Comparison of ENCODE assay signal across 17 cellular contexts in the genomic region with DNA sequence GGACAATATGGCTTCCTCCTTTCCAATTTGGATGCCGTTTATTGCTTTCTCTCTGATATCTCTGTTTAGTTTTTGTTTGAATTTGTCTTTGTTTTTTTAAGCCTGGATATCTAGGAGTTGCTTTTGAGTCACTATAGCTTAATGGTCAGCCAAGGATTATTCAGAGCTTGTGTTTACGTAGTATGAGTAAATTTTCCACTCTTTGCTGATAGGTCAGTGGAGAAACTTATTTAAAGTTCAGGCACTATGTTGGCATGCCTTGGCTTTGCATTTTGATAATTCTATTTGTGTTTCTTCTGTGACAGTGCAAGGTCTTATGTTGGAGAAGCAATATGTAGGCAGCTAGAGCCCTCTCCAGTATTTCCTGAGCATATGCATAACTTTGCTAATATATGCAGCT.
"Had no signal": no experiment of that assay in that cellular context is flagged by ENCODE, and none has a peak within 500 bp of the region (broad histone marks: within the 10 kb centered on the region; RNA-seq: fewer than 3 reads in every experiment).

No MANE protein-coding gene starts in this region.

- H3K4me3 Mint-ChIP-seq: activated CD8-positive, alpha-beta T cell treated with anti-CD3 and anti-CD28 coated beads for 36 hours; activated T-cell treated with anti-CD3 and anti-CD28 coated beads, Interleukin-2, amount 50 U/mL, for 4 hours; effector memory CD8-positive, alpha-beta T cell; neural crest cell; stimulated activated effector memory CD8-positive, alpha-beta T cell treated with anti-CD3 and anti-CD28 coated beads, Interleukin-12 subunit alpha, Interleukin-12 subunit beta, amount 100 ng/mL, for 72 hours; T-helper 1 cell treated with Interleukin-12 subunit alpha and Interleukin-12 subunit beta and Interleukin-4 antibody, amounts not matched to agents 30 μg/mL and 1 μg/mL, for 36 hours; WTC11 had no signal

- ATAC-seq: activated CD8-positive, alpha-beta T cell treated with anti-CD3 and anti-CD28 coated beads for 36 hours; activated naive CD4-positive, alpha-beta T cell treated with anti-CD3 and anti-CD28 coated beads, Interleukin-2, amount 50 U/mL, for 72 hours; activated T-cell treated with anti-CD3 and anti-CD28 coated beads, Interleukin-2, amount 50 U/mL, for 4 hours; effector memory CD8-positive, alpha-beta T cell; left cardiac atrium; stimulated activated effector memory CD8-positive, alpha-beta T cell treated with anti-CD3 and anti-CD28 coated beads, Interleukin-12 subunit alpha, Interleukin-12 subunit beta, amount 100 ng/mL, for 72 hours; WTC11 had no signal

- H3K36me3 ChIP-seq: ovary, sigmoid colon had no signal

- DNase-seq: activated CD4-positive, alpha-beta T cell treated with anti-CD3 and anti-CD28 coated beads for 4 hours; activated CD8-positive, alpha-beta T cell treated with anti-CD3 and anti-CD28 coated beads for 36 hours; activated gamma-delta T cell; activated T-cell treated with anti-CD3 and anti-CD28 coated beads, Interleukin-2, amount 50 U/mL, for 4 hours; amygdala; dermis blood vessel endothelial cell; effector memory CD8-positive, alpha-beta T cell; left cardiac atrium; ovary; sigmoid colon; stimulated activated CD4-positive, alpha-beta T cell treated with anti-CD3 and anti-CD28 coated beads, Interleukin-1b, Interleukin-23, amount 100 ng/mL, for 48 hours had no signal

- H3K4me1 ChIP-seq: sigmoid colon had no signal

- H3K9me3 ChIP-seq: ovary, sigmoid colon had no signal

- H3K27me3 Mint-ChIP-seq: activated CD8-positive, alpha-beta T cell treated with anti-CD3 and anti-CD28 coated beads for 36 hours; effector memory CD8-positive, alpha-beta T cell had no signal

- H3K9me3 Mint-ChIP-seq: neural crest cell had no signal

- H3K36me3 Mint-ChIP-seq: activated naive CD4-positive, alpha-beta T cell treated with anti-CD3 and anti-CD28 coated beads, Interleukin-2, amount 50 U/mL, for 72 hours; stimulated activated effector memory CD8-positive, alpha-beta T cell treated with anti-CD3 and anti-CD28 coated beads, Interleukin-12 subunit alpha, Interleukin-12 subunit beta, amount 100 ng/mL, for 72 hours had no signal

- H3K4me1 Mint-ChIP-seq: neural crest cell; stimulated activated effector memory CD8-positive, alpha-beta T cell treated with anti-CD3 and anti-CD28 coated beads, Interleukin-12 subunit alpha, Interleukin-12 subunit beta, amount 100 ng/mL, for 72 hours had no signal

- H3K27ac ChIP-seq: ovary, sigmoid colon had no signal

- H3K27ac Mint-ChIP-seq: activated CD8-positive, alpha-beta T cell treated with anti-CD3 and anti-CD28 coated beads for 36 hours; activated naive CD4-positive, alpha-beta T cell treated with anti-CD3 and anti-CD28 coated beads, Interleukin-2, amount 50 U/mL, for 72 hours; effector memory CD8-positive, alpha-beta T cell; stimulated activated effector memory CD8-positive, alpha-beta T cell treated with anti-CD3 and anti-CD28 coated beads, Interleukin-12 subunit alpha, Interleukin-12 subunit beta, amount 100 ng/mL, for 72 hours; T-helper 1 cell treated with Interleukin-12 subunit alpha and Interleukin-12 subunit beta and Interleukin-4 antibody, amounts not matched to agents 30 μg/mL and 1 μg/mL, for 36 hours; WTC11 had no signal

- H3K27me3 ChIP-seq: ovary, sigmoid colon had no signal

- H3K4me3 ChIP-seq: lung, ovary, sigmoid colon had no signal
